Comparison of ENCODE assay signal across 8 cellular contexts in the genomic region with DNA sequence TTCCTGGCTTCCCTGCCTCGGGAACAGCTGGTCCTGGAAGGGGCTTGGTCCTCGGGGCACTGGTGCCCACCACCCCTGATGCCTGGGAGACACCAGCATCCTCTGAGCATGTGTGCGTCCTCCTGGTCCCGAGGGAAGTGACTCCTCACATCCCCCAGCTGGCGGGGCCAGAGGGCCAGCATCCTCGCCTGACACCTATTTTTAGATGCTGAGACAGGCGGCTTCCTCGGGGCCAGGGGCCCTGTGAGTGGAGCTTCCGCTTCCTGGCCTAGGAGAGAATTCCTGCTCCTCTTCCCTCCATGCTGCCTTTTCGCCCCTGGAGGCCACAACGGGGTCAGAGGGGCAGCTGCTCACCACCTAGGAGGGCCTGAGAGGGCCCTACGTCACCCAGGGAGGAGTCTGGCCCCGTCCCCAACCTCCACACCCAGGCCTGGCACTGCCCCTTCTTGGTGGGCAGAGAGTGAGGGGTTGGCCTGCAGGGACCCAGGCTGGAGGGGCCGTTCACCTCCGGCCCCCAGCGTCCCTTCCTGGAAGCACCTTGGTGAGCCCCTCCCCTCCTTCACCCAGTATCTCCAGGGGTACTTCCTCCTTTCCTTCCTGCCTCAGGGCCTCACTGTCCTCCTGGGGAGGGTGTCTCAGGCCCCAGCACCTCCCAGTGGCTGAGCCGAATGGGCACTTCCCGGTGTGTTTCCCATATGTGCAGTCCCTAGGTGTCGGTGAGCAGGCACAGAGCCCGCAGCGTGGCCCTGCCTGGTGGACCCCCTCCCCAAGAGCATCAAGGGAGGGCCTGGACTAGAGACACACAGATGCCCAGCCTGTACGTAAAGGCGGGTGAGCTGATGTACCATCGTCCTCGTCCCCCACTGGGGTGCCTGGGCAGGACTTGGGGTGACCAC. TPM values are rescaled to one million over a fixed set of nuclear protein-coding genes. Genes with fewer than 3 reads are reported as not detected.
DNase-seq lines count a peak whose midpoint lies in the region; ATAC-seq and TF ChIP-seq lines count a peak whose summit lies in the region.

No MANE protein-coding gene starts in this region.

- no peak for DNase-seq in AG04450 (ENCODE audit: low read depth, low spot score)
- DNase-seq in Karpas-422, result peak; percentile 63
- DNase-seq in myocyte (ENCODE audit: low read depth), result peak; percentile 96
- no peak for DNase-seq in HK-2 (ENCODE audit: unreplicated experiment)
- no peak for DNase-seq in NCI-H2081 (lab: John Stamatoyannopoulos, UW)
- DNase-seq in NCI-H2196 (lab: John Stamatoyannopoulos, UW; ENCODE audit: unreplicated experiment), result no peak

- H3K9me3 ChIP-seq in AG04450 (ENCODE audit: control insufficient read depth, insufficient read depth, low read length) (peaks cover 4% of the 10 kb centered on the region; the same call in 1 of the 2 replicates), Karpas-422 (ENCODE audit: low read length) (no peaks in the 10 kb centered on the region), duodenal mucosa (ENCODE audit: control insufficient read depth in 1 of 2, low read length in 2 of 2) (no peaks in the 10 kb centered on the region)

- H3K4me2 ChIP-seq in Karpas-422 (ENCODE audit: low read depth, low read length, poor library complexity, severe bottlenecking), result peak overlapping the region; percentile 97

- CTCF ChIA-PET in AG04450 (lab: Charles Lee), result interaction anchor here (1.4 kb wide), 1 partner anchor 36 kb away, joined by 3 read pairs; no protein-coding TSS in a partner anchor

- no peak for ATAC-seq in HG02763 (IDR thresholded peaks at IDR 0.05; ENCODE audit: unreplicated experiment)

- peaks cover 70% of the 10 kb centered on the region for H3K79me2 ChIP-seq in Karpas-422 (ENCODE audit: low read length)

- H3K9me2 ChIP-seq in Karpas-422 (replicated peaks; ENCODE audit: insufficient read depth, low read length), result no peaks in the 10 kb centered on the region

- H3K27ac ChIP-seq in AG04450 (ENCODE audit: low read depth, low read length), result peak overlapping the region; percentile 47
- peak overlapping the region; percentile 91 for H3K27ac ChIP-seq in Karpas-422 (ENCODE audit: low read length)
- H3K27ac ChIP-seq in duodenal mucosa (ENCODE audit: low read depth, low read length), result peak overlapping the region; percentile 75

- peaks cover 7% of the 10 kb centered on the region; the same call in 1 of the 2 replicates for H3K36me3 ChIP-seq in Karpas-422 (ENCODE audit: insufficient read depth, low read length)
- no peaks in the 10 kb centered on the region for H3K36me3 ChIP-seq in duodenal mucosa (ENCODE audit: control insufficient read depth in 1 of 2, insufficient read depth in 2 of 2, low read length in 2 of 2)

- H4K20me1 ChIP-seq in Karpas-422 (ENCODE audit: insufficient read depth, low read depth, low read length), result peaks cover 56% of the 10 kb centered on the region

- peaks cover 94% of the 10 kb centered on the region for H3K4me1 ChIP-seq in Karpas-422 (ENCODE audit: low read length)
- peaks cover 80 to 90% of the 10 kb centered on the region in 2 donors for H3K4me1 ChIP-seq in duodenal mucosa (ENCODE audit: control insufficient read depth in 1 of 2, insufficient read depth in 2 of 2, low read length in 2 of 2)

- TF ChIP-seq CTCF in AG04450 (IDR thresholded peaks at IDR 0.05; ENCODE audit: low read depth, low read length), result no peak

- H3K27me3 ChIP-seq in AG04450 (ENCODE audit: control insufficient read depth, insufficient read depth, low read length) (no peaks in the 10 kb centered on the region), Karpas-422 (ENCODE audit: low read length) (no peaks in the 10 kb centered on the region), duodenal mucosa (ENCODE audit: control insufficient read depth in 1 of 2, insufficient read depth in 2 of 2, low read length in 2 of 2) (no peaks in the 10 kb centered on the region)

- H3K4me3 ChIP-seq in AG04450 (ENCODE audit: low read depth, low read length) (no peak overlapping the region), Karpas-422 (ENCODE audit: low read length) (peak overlapping the region; percentile 50; the same call in 1 of the 2 replicates), duodenal mucosa (ENCODE audit: low read depth in 1 of 2, low read length in 2 of 2) (peak overlapping the region in 1 of 2 donors; percentile 5)

- H3K9ac ChIP-seq in Karpas-422 (ENCODE audit: low read length) (peak overlapping the region; percentile 98), duodenal mucosa (ENCODE audit: low read depth in 1 of 2, low read length in 2 of 2) (peak overlapping the region; percentile 18 to 51)

- POLR2A ChIA-PET in AG04450 (lab: Yijun Ruan, JAX), result interaction anchor here (0.7 to 1.6 kb wide), 4 partner anchors 17 to 501 kb away, joined by 3 to 4 read pairs (median 4); a partner anchor contains a TSS

- H2AFZ ChIP-seq in Karpas-422 (ENCODE audit: low read length), result no peak overlapping the region

RNA-seq across cellular contexts. Expression of a gene that starts 6.1 kb away (rescaled TPM):
- 260 and 359 TPM in 2 replicates for polyA plus RNA-seq in AG04450 (2011; rRNA removed)
- polyA minus RNA-seq in AG04450 (2011; rRNA and poly(A)+ RNA removed), result 392 and 552 TPM in 2 replicates
- total RNA-seq in Karpas-422 (2014; rRNA removed; shearing (Covaris generic); ENCODE audit: low replicate concordance), result 356 and 467 TPM in 2 replicates
- total RNA-seq in myocyte, result 429 and 434 TPM in 2 replicates
- 1,011 TPM for polyA plus RNA-seq in myocyte (2012)

RNA-seq across cellular contexts. Expression of a gene that starts 17.4 kb away (rescaled TPM):
- polyA plus RNA-seq in AG04450 (2011; rRNA removed), result 13.3 and 19.2 TPM in 2 replicates
- polyA minus RNA-seq in AG04450 (2011; rRNA and poly(A)+ RNA removed), result 10.3 and 15.1 TPM in 2 replicates
- total RNA-seq in Karpas-422 (2014; rRNA removed; shearing (Covaris generic); ENCODE audit: low replicate concordance), result 25.3 and 47.5 TPM in 2 replicates
- total RNA-seq in myocyte, result 43.3 and 47.1 TPM in 2 replicates
- 49.6 TPM for polyA plus RNA-seq in myocyte (2012)

Comparison
In these comparisons a context has a peak if more than half of its experiments do, and no peak if none do; other contexts are left out.
1. DNase-seq: peak in Karpas-422 (single experiment) and myocyte (single experiment); none in AG04450 (single experiment), HK-2 (single experiment), NCI-H2081 (0 of 2) and NCI-H2196 (single experiment).
2. Peak in every context shown above with its lines, with median percentiles within 50 percentile points of each other: H3K27ac ChIP-seq.